ENCODE assay signal across 23 cellular contexts in genomic region chr4:15811703-15812325, GRCh38. TPM values are rescaled to one million over a fixed set of nuclear protein-coding genes. Genes with fewer than 3 reads are reported as not detected.
DNase-seq lines count a peak whose midpoint lies in the region; ATAC-seq and TF ChIP-seq lines count a peak whose summit lies in the region.
"Had no signal": no experiment of that assay in that cellular context is flagged by ENCODE, and none has a peak within 500 bp of the region (broad histone marks: within the 10 kb centered on the region; RNA-seq: fewer than 3 reads in every experiment).

No MANE protein-coding gene starts in this region.

- POLR2A ChIA-PET in RWPE1 (lab: Yijun Ruan, JAX; ENCODE audit: low non-redundant PET), result no interaction called here

- no peak overlapping the region for H4K8ac ChIP-seq in trophoblast cell (ENCODE audit: low read depth, low read length)

- H3K9me3 ChIP-seq in esophagus squamous epithelium (no peaks in the 10 kb centered on the region), trophoblast cell (ENCODE audit: insufficient read depth, low read depth, low read length) (no peaks in the 10 kb centered on the region)
- H3K9me3 ChIP-seq: tibial nerve had no signal

- no peaks in the 10 kb centered on the region for H3K36me3 ChIP-seq in esophagus squamous epithelium
- no peaks in the 10 kb centered on the region for H3K36me3 ChIP-seq in trophoblast cell (ENCODE audit: control insufficient read depth in 1 of 2, insufficient read depth in 2 of 2, low read length in 2 of 2)
- H3K36me3 ChIP-seq: tibial nerve had no signal

- no peak overlapping the region for H2BK5ac ChIP-seq in trophoblast cell (ENCODE audit: low read depth, low read length, poor library complexity)

- H2AK5ac ChIP-seq in trophoblast cell (ENCODE audit: low read length), result no peak overlapping the region

- H3K4me2 ChIP-seq in trophoblast cell (ENCODE audit: low read length), result no peak overlapping the region
- H3K4me2 ChIP-seq: BLaER1 had no signal

- no peak overlapping the region for H3K14ac ChIP-seq in trophoblast cell (ENCODE audit: low read length)

- H3K9me3 Mint-ChIP-seq in activated CD4-positive, alpha-beta T cell treated with anti-CD3 and anti-CD28 coated beads, Interleukin-2, amount 10 ng/mL, durations not matched to agents 24 days and 14 days, result peaks cover 3% of the 10 kb centered on the region

- no peak overlapping the region for H3K9ac ChIP-seq in trophoblast cell (ENCODE audit: low read length)
- H3K9ac ChIP-seq: BLaER1, GM23248 had no signal

- peaks cover 1% of the 10 kb centered on the region for H3K79me1 ChIP-seq in trophoblast cell (ENCODE audit: low read length)

- H3K79me2 ChIP-seq in trophoblast cell (ENCODE audit: control insufficient read depth, insufficient read depth, low read length, poor library complexity), result no peaks in the 10 kb centered on the region

- ATAC-seq in GM21367 (IDR thresholded peaks at IDR 0.05; ENCODE audit: unreplicated experiment) (no peak), HG02840 (IDR thresholded peaks at IDR 0.05; ENCODE audit: low FRiP score, unreplicated experiment) (no peak)

- H3K27me3 ChIP-seq in esophagus squamous epithelium (no peaks in the 10 kb centered on the region), trophoblast cell (ENCODE audit: insufficient read depth, low read length) (no peaks in the 10 kb centered on the region)
- H3K27me3 ChIP-seq: BLaER1, tibial nerve had no signal

- no peak overlapping the region for H3K18ac ChIP-seq in trophoblast cell (ENCODE audit: low read length)

- H3K4me1 Mint-ChIP-seq in activated CD4-positive, alpha-beta T cell treated with anti-CD3 and anti-CD28 coated beads, Interleukin-2, amount 10 ng/mL, durations not matched to agents 24 days and 14 days, result peaks cover 49% of the 10 kb centered on the region

- intact Hi-C loops in activated CD4-positive, alpha-beta T cell treated with anti-CD3 and anti-CD28 coated beads, Interleukin-2, amount 10 ng/mL, durations not matched to agents 24 days and 14 days (cut with micrococcal nuclease), result no loop called here
- intact Hi-C loops in esophagus squamous epithelium (cut with DNase I), result no loop called here

- H3K4me3 ChIP-seq in esophagus squamous epithelium (no peak overlapping the region), trophoblast cell (ENCODE audit: low read depth, low read length) (no peak overlapping the region)
- H3K4me3 ChIP-seq: BLaER1, GM23248, tibial nerve had no signal

- no peaks in the 10 kb centered on the region for H3K27me3 Mint-ChIP-seq in activated CD4-positive, alpha-beta T cell treated with anti-CD3 and anti-CD28 coated beads, Interleukin-2, amount 10 ng/mL, durations not matched to agents 24 days and 14 days

- TF ChIP-seq POLR2A in esophagus squamous epithelium (IDR thresholded peaks at IDR 0.05), result no peak

- TF ChIP-seq CTCF in RWPE1 (conservative IDR thresholded peaks at IDR 0.05; ENCODE audit: low read depth), result no peak
- no peak for TF ChIP-seq CTCF in esophagus squamous epithelium (IDR thresholded peaks at IDR 0.05)

- WGBS in esophagus squamous epithelium, 2 donors, result 28 to 63% methylated on average over 2 of the region's 2 CpGs
- no CpG with 5 or more reads among the region's 2 CpGs for WGBS in trophoblast cell (ENCODE audit: extremely low coverage, insufficient coverage, insufficient read length)

- peak overlapping the region; percentile 0 for H3K27ac Mint-ChIP-seq in activated CD4-positive, alpha-beta T cell treated with anti-CD3 and anti-CD28 coated beads, Interleukin-2, amount 10 ng/mL, durations not matched to agents 24 days and 14 days
- H3K27ac Mint-ChIP-seq: activated naive CD4-positive, alpha-beta T cell treated with anti-CD3 and anti-CD28 coated beads for 36 hours had no signal

- H2BK12ac ChIP-seq in trophoblast cell (ENCODE audit: low read length), result no peak overlapping the region

- H3K4me1 ChIP-seq in esophagus squamous epithelium (peaks cover 0 to 22% (median 16%) of the 10 kb centered on the region in 3 donors), trophoblast cell (ENCODE audit: control insufficient read depth in 1 of 2, insufficient read depth in 2 of 2, low read length in 2 of 2) (peaks cover 0 to 2% of the 10 kb centered on the region in 2 experiments)
- H3K4me1 ChIP-seq: tibial nerve had no signal

- CTCF ChIA-PET in RWPE1 (lab: Yijun Ruan, JAX), result interaction anchor here (0.7 kb wide), 1 partner anchor 144 kb away, joined by 3 read pairs; no protein-coding TSS in a partner anchor

- H2AFZ ChIP-seq in trophoblast cell (ENCODE audit: insufficient read depth, low read length, poor library complexity), result no peak overlapping the region
- H2AFZ ChIP-seq: GM23248 had no signal

- no peak overlapping the region for H4K12ac ChIP-seq in trophoblast cell (ENCODE audit: low read depth, low read length)

- no peak overlapping the region for H2BK120ac ChIP-seq in trophoblast cell (ENCODE audit: insufficient read depth, low read length, poor library complexity)

- no peak overlapping the region for H3K23ac ChIP-seq in trophoblast cell (ENCODE audit: low read length)

- no peak for DNase-seq in activated CD4-positive, alpha-beta T cell treated with anti-CD3 and anti-CD28 coated beads, Interleukin-2, amount 10 ng/mL, durations not matched to agents 24 days and 14 days
- DNase-seq in activated CD4-positive, alpha-beta T cell treated with anti-CD3 and anti-CD28 coated beads for 4 hours, result no peak
- DNase-seq in RWPE1 (ENCODE audit: low spot score) (peak; percentile 6), esophagus squamous epithelium (lab: John Stamatoyannopoulos, UW) (no peak), trophoblast cell (peak; percentile 41 to 62), T-helper 2 cell (no peak)
- DNase-seq: 8988T; activated CD4-positive, alpha-beta T cell treated with anti-CD3 and anti-CD28 coated beads for 48 hours; activated CD8-positive, alpha-beta memory T cell treated with anti-CD3 and anti-CD28 coated beads, Interleukin-2, amount 50 U/mL, for 48 hours; activated naive CD4-positive, alpha-beta T cell treated with anti-CD3 and anti-CD28 coated beads for 36 hours; cortex of kidney; GM23248; Kasumi-1; NCI-H1417 treated with DMSO at 0.1 percent for 48 hours; Right ventricle myocardium superior; stimulated activated CD4-positive, alpha-beta T cell treated with anti-CD3 and anti-CD28 coated beads, Interleukin-15, amount 100 ng/mL, for 24 hours; stimulated activated naive CD4-positive, alpha-beta T cell had no signal

- H3K4me3 Mint-ChIP-seq in activated CD4-positive, alpha-beta T cell treated with anti-CD3 and anti-CD28 coated beads, Interleukin-2, amount 10 ng/mL, durations not matched to agents 24 days and 14 days, result no peak overlapping the region
- H3K4me3 Mint-ChIP-seq: activated naive CD4-positive, alpha-beta T cell treated with anti-CD3 and anti-CD28 coated beads for 36 hours had no signal

- peak overlapping the region; percentile 52 for H3K27ac ChIP-seq in RWPE1
- peak overlapping the region in 3 of 4 donors; percentile 57 to 59 (median 57) for H3K27ac ChIP-seq in esophagus squamous epithelium
- H3K27ac ChIP-seq in trophoblast cell (ENCODE audit: low read depth, low read length), result peak overlapping the region; percentile 79
- H3K27ac ChIP-seq: BLaER1, GM23248, HL-60, tibial nerve had no signal

- no peak overlapping the region for H3K4ac ChIP-seq in trophoblast cell (ENCODE audit: low read depth, low read length)

- H3K36me3 Mint-ChIP-seq in activated CD4-positive, alpha-beta T cell treated with anti-CD3 and anti-CD28 coated beads, Interleukin-2, amount 10 ng/mL, durations not matched to agents 24 days and 14 days (ENCODE audit: low read depth), result peaks cover 58% of the 10 kb centered on the region

- no peak overlapping the region for H4K91ac ChIP-seq in trophoblast cell (ENCODE audit: low read depth, low read length)

RNA-seq across cellular contexts. Expression of gene CD38, which starts 33.7 kb away (rescaled TPM):
- total RNA-seq in activated CD4-positive, alpha-beta T cell treated with anti-CD3 and anti-CD28 coated beads, Interleukin-2, amount 10 ng/mL, durations not matched to agents 24 days and 14 days, result 89.6 and 103 TPM in 2 replicates
- total RNA-seq in esophagus squamous epithelium, result 1 to 10 TPM; 1.1 to 2.5 (median 1.9) TPM
- polyA plus RNA-seq in trophoblast cell (2013), result 0.01 and 0.03 TPM in 2 replicates
- total RNA-seq: epithelial cell of proximal tubule, GM23248 had no signal
- polyA plus RNA-seq: GM23248 had no signal

Comparison
In these comparisons a context has a peak if more than half of its experiments do, and no peak if none do; other contexts are left out.
1. DNase-seq: peak in RWPE1 (single experiment) and trophoblast cell (2 of 2); none in activated CD4-positive, alpha-beta T cell treated with anti-CD3 and anti-CD28 coated beads, Interleukin-2, amount 10 ng/mL, durations not matched to agents 24 days and 14 days (single experiment), activated CD4-positive, alpha-beta T cell treated with anti-CD3 and anti-CD28 coated beads for 4 hours (0 of 2), esophagus squamous epithelium (single experiment) and T-helper 2 cell (0 of 5).
2. RNA of gene CD38, which starts 33.7 kb away (total RNA-seq): 89.6 to 103 TPM in activated CD4-positive, alpha-beta T cell treated with anti-CD3 and anti-CD28 coated beads, Interleukin-2, amount 10 ng/mL, durations not matched to agents 24 days and 14 days; 1.1 to 2.5 TPM in esophagus squamous epithelium; every median in the first group is over 10 times any median in the second.
3. Peak in every context shown above with its lines, with median percentiles within 50 percentile points of each other: H3K27ac ChIP-seq.